Comparison of ENCODE assay signal across 8 cellular contexts in genomic region chr19:50510700-50511068, GRCh38. TPM values are rescaled to one million over a fixed set of nuclear protein-coding genes. Genes with fewer than 3 reads are reported as not detected.
DNase-seq lines count a peak whose midpoint lies in the region; ATAC-seq and TF ChIP-seq lines count a peak whose summit lies in the region.

No MANE protein-coding gene starts in this region.

- H3K4me1 ChIP-seq in PC-3 (ENCODE audit: insufficient read depth, low read length) = 0 out of 2 replicates have a peak, but pooled peaks cover 7% of the 10 kb centered on the region

- H2AFZ ChIP-seq in PC-3 (ENCODE audit: low read length) = peak overlapping the region; percentile 80

- intact Hi-C loops in activated naive CD4-positive, alpha-beta T cell treated with anti-CD3 and anti-CD28 coated beads for 36 hours (cut with micrococcal nuclease) = loop anchor here (1.0 to 10.0 kb wide), 8 partner anchors 34 to 1194 kb away; partner anchors contain the start of genes CTU1, EMC10, GARIN5A and NR1H2
- intact Hi-C loops in PC-3 (cut with micrococcal nuclease) = loop anchor here (1.0 kb wide), 2 partner anchors 134 to 181 kb away; partner anchors contain the start of genes KCNC3 and NR1H2

- no peaks in the 10 kb centered on the region for H3K9me2 ChIP-seq in PC-3 (replicated peaks; ENCODE audit: low read length)

- no peak; the same call in 1 of the 2 replicates for ATAC-seq in PC-3
- ATAC-seq in activated CD4-positive, CD25-positive, alpha-beta regulatory T cell treated with anti-CD3 and anti-CD28 coated beads, Interleukin-2, amount 50 U/mL, for 24 hours = no peak

- no peaks in the 10 kb centered on the region for H3K27me3 ChIP-seq in PC-3 (ENCODE audit: low read length)

- peak overlapping the region; percentile 87 for H3K4me3 Mint-ChIP-seq in activated naive CD4-positive, alpha-beta T cell treated with anti-CD3 and anti-CD28 coated beads for 36 hours
- H3K4me3 Mint-ChIP-seq in osteocyte (ENCODE audit: unreplicated experiment) = peak overlapping the region; percentile 97

- H3K4me1 Mint-ChIP-seq in activated naive CD4-positive, alpha-beta T cell treated with anti-CD3 and anti-CD28 coated beads for 36 hours (ENCODE audit: low read depth) = peaks cover 23% of the 10 kb centered on the region
- H3K4me1 Mint-ChIP-seq in osteocyte (ENCODE audit: unreplicated experiment) = peaks cover 21% of the 10 kb centered on the region

- H3K79me2 ChIP-seq in PC-3 (ENCODE audit: low read length) = 0 out of 2 replicates have a peak, but pooled peaks cover 3% of the 10 kb centered on the region

- H3K9me3 Mint-ChIP-seq in activated naive CD4-positive, alpha-beta T cell treated with anti-CD3 and anti-CD28 coated beads for 36 hours = no peaks in the 10 kb centered on the region
- no peaks in the 10 kb centered on the region for H3K9me3 Mint-ChIP-seq in osteocyte (ENCODE audit: unreplicated experiment)

- POLR2A ChIA-PET in PC-3 (lab: Charles Lee; ENCODE audit: unreplicated experiment) = interaction anchor here (0.5 to 0.6 kb wide), 5 partner anchors 135 to 329 kb away, joined by 3 to 8 read pairs (median 5); partner anchors contain the start of gene MYH14

- TF ChIP-seq CTCF in PC-3 (conservative IDR thresholded peaks at IDR 0.05; ENCODE audit: low read depth, low read length) (no peak), osteocyte (IDR thresholded peaks at IDR 0.05) (no peak)

- H3K4me2 ChIP-seq in PC-3 (ENCODE audit: low read length) = peak overlapping the region; percentile 90

- TSS peak; percentile 72 for BruUV-seq in PC-3 (replicated peaks; lab: Mats Ljungman, UMichigan)

- H4K20me1 ChIP-seq in PC-3 (ENCODE audit: low read length) = no peaks in the 10 kb centered on the region

- no peaks in the 10 kb centered on the region for H3K9me3 ChIP-seq in PC-3 (ENCODE audit: low read length)

- peak overlapping the region; percentile 20 for H3K27ac ChIP-seq in PC-3 (ENCODE audit: low read length)
- peak overlapping the region; percentile 40 for H3K27ac ChIP-seq in epithelial cell of prostate

- DNase-seq in activated naive CD4-positive, alpha-beta T cell treated with anti-CD3 and anti-CD28 coated beads for 36 hours = no peak
- DNase-seq in activated naive CD4-positive, alpha-beta T cell treated with Interleukin-2 at 50 U/mL for 16 hours = no peak
- DNase-seq in PC-3 (no peak), epithelial cell of prostate (ENCODE audit: low read depth, low spot score) (no peak), osteocyte (ENCODE audit: extremely low spot score, unreplicated experiment) (no peak), retina (no peak), NOMO-1 (lab: John Stamatoyannopoulos, UW; ENCODE audit: unreplicated experiment in 2 of 2) (no peak)

- H3K36me3 ChIP-seq in PC-3 (ENCODE audit: low read depth, low read length) = no peaks in the 10 kb centered on the region

- H3F3A ChIP-seq in PC-3 (ENCODE audit: low read length, unreplicated experiment) = no peaks in the 10 kb centered on the region

- CTCF ChIA-PET in activated naive CD4-positive, alpha-beta T cell treated with anti-CD3 and anti-CD28 coated beads for 36 hours (lab: Charles Lee) = interaction anchor here (0.8 kb wide), 1 partner anchor 153 kb away, joined by 3 read pairs; no protein-coding TSS in a partner anchor
- CTCF ChIA-PET in PC-3 (lab: Charles Lee) = interaction anchor here (0.6 to 0.7 kb wide), 3 partner anchors 202 to 260 kb away, joined by 4 to 6 read pairs (median 6); no protein-coding TSS in a partner anchor

- H3K36me3 Mint-ChIP-seq in activated naive CD4-positive, alpha-beta T cell treated with anti-CD3 and anti-CD28 coated beads for 36 hours (ENCODE audit: low read depth) = peaks cover 2% of the 10 kb centered on the region
- H3K36me3 Mint-ChIP-seq in osteocyte (ENCODE audit: unreplicated experiment) = peaks cover under 1% of the 10 kb centered on the region

- H3K27ac Mint-ChIP-seq in activated naive CD4-positive, alpha-beta T cell treated with anti-CD3 and anti-CD28 coated beads for 36 hours = peak overlapping the region; percentile 88
- peak overlapping the region; percentile 99 for H3K27ac Mint-ChIP-seq in osteocyte (ENCODE audit: unreplicated experiment)

- H3K4me3 ChIP-seq in PC-3 (ENCODE audit: low read length) = peak overlapping the region; percentile 84

- H3K27me3 Mint-ChIP-seq in activated naive CD4-positive, alpha-beta T cell treated with anti-CD3 and anti-CD28 coated beads for 36 hours (ENCODE audit: low read depth) = peaks cover 19% of the 10 kb centered on the region
- H3K27me3 Mint-ChIP-seq in osteocyte (ENCODE audit: unreplicated experiment) = no peaks in the 10 kb centered on the region

- peak overlapping the region; percentile 83 for H3K9ac ChIP-seq in PC-3 (ENCODE audit: low read length)

RNA-seq across cellular contexts. Expression of gene JOSD2, which starts 0.3 kb away (rescaled TPM):
- total RNA-seq in activated naive CD4-positive, alpha-beta T cell treated with anti-CD3 and anti-CD28 coated beads for 36 hours = 10 to 100 TPM; 17.2 to 17.9 TPM
- total RNA-seq in PC-3 (2014; rRNA removed) (60.8 and 71.5 TPM in 2 replicates), osteocyte (43.7 and 46.9 TPM in 2 replicates)

RNA-seq across cellular contexts. Expression of gene ASPDH, which starts 3.0 kb away (rescaled TPM):
- not detected for total RNA-seq in activated naive CD4-positive, alpha-beta T cell treated with anti-CD3 and anti-CD28 coated beads for 36 hours
- not detected in 2 replicates for total RNA-seq in PC-3 (2014; rRNA removed)
- not detected in 2 replicates for total RNA-seq in osteocyte

RNA-seq across cellular contexts. Expression of gene GARIN5A, which starts 34.0 kb away (rescaled TPM):
- total RNA-seq in activated naive CD4-positive, alpha-beta T cell treated with anti-CD3 and anti-CD28 coated beads for 36 hours = under 1 TPM in 1 of 2 experiments, not detected in 1; 0.57 TPM
- 3.5 and 6.2 TPM in 2 replicates for total RNA-seq in PC-3 (2014; rRNA removed)
- 1.8 and 2.0 TPM in 2 replicates for total RNA-seq in osteocyte

RNA-seq across cellular contexts. Expression of gene EMC10, which starts 34.4 kb away (rescaled TPM):
- 10 to 100 TPM; 28.4 to 29.2 TPM for total RNA-seq in activated naive CD4-positive, alpha-beta T cell treated with anti-CD3 and anti-CD28 coated beads for 36 hours
- total RNA-seq in PC-3 (2014; rRNA removed) (228 and 286 TPM in 2 replicates), osteocyte (166 and 172 TPM in 2 replicates)

RNA-seq across cellular contexts. Expression of gene LRRC4B, which starts 57.6 kb away (rescaled TPM):
- total RNA-seq in activated naive CD4-positive, alpha-beta T cell treated with anti-CD3 and anti-CD28 coated beads for 36 hours = not detected
- total RNA-seq in PC-3 (2014; rRNA removed) (0.26 and 0.52 TPM in 2 replicates), osteocyte (0.11 and 0.52 TPM in 2 replicates)
